In the genomic region with DNA sequence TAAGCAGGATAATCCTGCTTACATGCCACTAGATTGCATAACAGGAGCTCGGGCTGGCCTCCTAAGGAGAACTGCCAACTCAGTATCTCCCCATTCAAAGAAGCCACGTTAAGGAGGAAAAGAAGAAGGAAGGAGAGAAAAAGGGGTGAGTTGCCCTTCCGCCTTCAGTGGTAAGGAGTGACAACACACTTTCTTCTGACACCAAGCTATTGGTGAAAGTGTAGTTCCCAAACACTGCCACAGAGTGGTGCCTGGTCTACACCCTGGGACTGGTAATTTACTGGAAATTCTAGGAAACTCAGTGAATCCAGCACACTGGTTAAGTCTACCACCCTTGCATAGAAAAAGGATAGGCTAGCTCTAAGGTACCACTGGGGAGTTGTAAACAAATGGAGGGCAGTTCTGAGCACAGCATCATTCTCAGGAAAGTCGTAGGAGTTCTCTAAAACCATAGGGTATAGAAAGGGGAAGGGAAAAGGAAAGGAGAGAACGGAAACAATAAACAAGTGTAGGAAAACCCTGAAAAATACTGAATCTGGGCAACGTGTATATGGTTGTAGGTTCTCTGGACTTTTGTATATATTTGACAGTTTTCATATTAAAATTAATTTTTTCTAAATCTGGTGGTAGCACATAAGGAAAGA, we compare ENCODE assay signal across 8 cellular contexts. TPM values are rescaled to one million over a fixed set of nuclear protein-coding genes. Genes with fewer than 3 reads are reported as not detected.
DNase-seq lines count a peak whose midpoint lies in the region; ATAC-seq and TF ChIP-seq lines count a peak whose summit lies in the region.

No MANE protein-coding gene starts in this region.

- no peak for TF ChIP-seq POLR2A in prostate gland (IDR thresholded peaks at IDR 0.05)

- peaks cover 3% of the 10 kb centered on the region for H3K36me3 Mint-ChIP-seq in activated naive CD4-positive, alpha-beta T cell treated with anti-CD3 and anti-CD28 coated beads, Interleukin-2, amount 10 ng/mL, durations not matched to agents 7 days and 5 days
- H3K36me3 Mint-ChIP-seq in glutamatergic neuron (ENCODE audit: unreplicated experiment) = no peaks in the 10 kb centered on the region

- WGBS in prostate gland = 41% methylated on average over 6 of the region's 6 CpGs

- no peak overlapping the region for H3K4me3 ChIP-seq in prostate gland

- H3K27me3 ChIP-seq in prostate gland (replicated peaks; ENCODE audit: insufficient read depth) = no peaks in the 10 kb centered on the region

- DNase-seq in ELF-1 (ENCODE audit: low read depth, low spot score) = peak; percentile 76
- peak; percentile 75 for DNase-seq in HT1080 (ENCODE audit: low read depth)
- DNase-seq in RPMI8226 = peak; percentile 33
- DNase-seq in activated naive CD4-positive, alpha-beta T cell treated with anti-CD3 and anti-CD28 coated beads, Interleukin-2, amount 10 ng/mL, durations not matched to agents 7 days and 5 days = peak; percentile 66
- DNase-seq in glutamatergic neuron = peak; percentile 46
- DNase-seq in prostate gland (ENCODE audit: low spot score) = peak; percentile 42
- DNase-seq in NCI-H1048 (lab: John Stamatoyannopoulos, UW) = no peak

- no peak overlapping the region for H3K27ac ChIP-seq in prostate gland

- peak; percentile 72 for ATAC-seq in GM21526 (IDR thresholded peaks at IDR 0.05; ENCODE audit: low FRiP score, unreplicated experiment)

- H3K9me3 Mint-ChIP-seq in activated naive CD4-positive, alpha-beta T cell treated with anti-CD3 and anti-CD28 coated beads, Interleukin-2, amount 10 ng/mL, durations not matched to agents 7 days and 5 days = no peaks in the 10 kb centered on the region
- H3K9me3 Mint-ChIP-seq in glutamatergic neuron (ENCODE audit: unreplicated experiment) = no peaks in the 10 kb centered on the region

- no peaks in the 10 kb centered on the region for H3K9me3 ChIP-seq in prostate gland

- H3K4me1 Mint-ChIP-seq in activated naive CD4-positive, alpha-beta T cell treated with anti-CD3 and anti-CD28 coated beads, Interleukin-2, amount 10 ng/mL, durations not matched to agents 7 days and 5 days = peaks cover 16% of the 10 kb centered on the region
- H3K4me1 Mint-ChIP-seq in glutamatergic neuron (ENCODE audit: low read depth, unreplicated experiment) = no peaks in the 10 kb centered on the region

- CTCF ChIA-PET in activated naive CD4-positive, alpha-beta T cell treated with anti-CD3 and anti-CD28 coated beads, Interleukin-2, amount 10 ng/mL, durations not matched to agents 7 days and 5 days (lab: Charles Lee) = interaction anchor here (0.5 to 7.1 kb wide), 27 partner anchors 9 to 606 kb away, joined by 3 to 109 read pairs (median 4); no protein-coding TSS in a partner anchor

- no peaks in the 10 kb centered on the region for H3K4me1 ChIP-seq in prostate gland (replicated peaks)

- no peaks in the 10 kb centered on the region for H3K36me3 ChIP-seq in prostate gland

- intact Hi-C loops in prostate gland (cut with DNase I) = loop anchor here (5.0 kb wide), 1 partner anchor 157 kb away; no protein-coding TSS in a partner anchor

- no peaks in the 10 kb centered on the region for H3K27me3 Mint-ChIP-seq in activated naive CD4-positive, alpha-beta T cell treated with anti-CD3 and anti-CD28 coated beads, Interleukin-2, amount 10 ng/mL, durations not matched to agents 7 days and 5 days
- no peaks in the 10 kb centered on the region for H3K27me3 Mint-ChIP-seq in glutamatergic neuron (ENCODE audit: unreplicated experiment)

- no peak overlapping the region for H3K27ac Mint-ChIP-seq in activated naive CD4-positive, alpha-beta T cell treated with anti-CD3 and anti-CD28 coated beads, Interleukin-2, amount 10 ng/mL, durations not matched to agents 7 days and 5 days
- no peak overlapping the region for H3K27ac Mint-ChIP-seq in glutamatergic neuron (ENCODE audit: unreplicated experiment)

- H3K4me3 Mint-ChIP-seq in activated naive CD4-positive, alpha-beta T cell treated with anti-CD3 and anti-CD28 coated beads, Interleukin-2, amount 10 ng/mL, durations not matched to agents 7 days and 5 days = no peak overlapping the region
- no peak overlapping the region for H3K4me3 Mint-ChIP-seq in glutamatergic neuron (ENCODE audit: unreplicated experiment)

- TF ChIP-seq CTCF in glutamatergic neuron (IDR thresholded peaks at IDR 0.05; ENCODE audit: partially characterized antibody, unreplicated experiment) (peak; percentile 58), prostate gland (IDR thresholded peaks at IDR 0.05) (peak; percentile 22 to 77 (median 63))

RNA-seq across cellular contexts. Expression of gene RRAS2, which starts 58.2 kb away (rescaled TPM):
- total RNA-seq in HT1080 (2014; rRNA removed; shearing (Covaris generic)) = 80.7 and 93.9 TPM in 2 replicates
- 105 and 114 TPM in 2 replicates for polyA plus RNA-seq in HT1080 (2015; cell fraction: cytosol; rRNA removed)
- polyA plus RNA-seq in HT1080 (2015; cell fraction: nucleus; rRNA removed) = 52.5 and 62.1 TPM in 2 replicates
- total RNA-seq in glutamatergic neuron (ENCODE audit: unreplicated experiment) (20.8 TPM), prostate gland (10 to 100 TPM; 40.5 to 59.6 TPM)
